ENCODE assay signal across 8 cellular contexts in genomic region chrX:150366951-150367545, GRCh38. TPM values are rescaled to one million over a fixed set of nuclear protein-coding genes. Genes with fewer than 3 reads are reported as not detected.
A peak's percentile ranks its signal among the peaks of the same experiment; 100 is the strongest.
DNase-seq lines count a peak whose midpoint lies in the region; ATAC-seq lines count a peak whose summit lies in the region.

No MANE protein-coding gene starts in this region.

- H3K4me2 ChIP-seq in GM23248 (ENCODE audit: unreplicated experiment), result peak overlapping the region; percentile 98

- H4K20me1 ChIP-seq in GM23248 (ENCODE audit: insufficient read depth), result no peaks in the 10 kb centered on the region

- H3K36me3 ChIP-seq in GM23248 (ENCODE audit: low read depth), result no peaks in the 10 kb centered on the region

- H3K9me2 ChIP-seq in GM23248 (ENCODE audit: insufficient read depth), result no peaks in the 10 kb centered on the region

- in situ Hi-C loops in GM23248 (cut with MboI), result loop anchor here (25.0 kb wide), 1 partner anchor 405 kb away; no protein-coding TSS in a partner anchor

- peak overlapping the region; percentile 85 for H3K9ac ChIP-seq in GM23248

- DNase-seq in GM23248 (peak; percentile 74), immature natural killer cell (no peak), NCI-H748 treated with DMSO at 0.1 percent for 48 hours (lab: John Stamatoyannopoulos, UW) (no peak), mucosa of gallbladder (ENCODE audit: low spot score) (no peak)
- DNase-seq in activated T-helper 2 cell treated with anti-CD3 and anti-CD28 coated beads, Interferon-gamma antibody, Interleukin-2, Interleukin-4, amounts not matched to agents 10 μg/mL and 5 μg/mL and 100 μg/mL, durations not matched to agents 14 hours and 24 hours and 36 hours (ENCODE audit: low spot score), result no peak
- DNase-seq in stimulated activated effector memory CD8-positive, alpha-beta T cell treated with anti-CD3 and anti-CD28 coated beads, Interleukin-12 subunit alpha, Interleukin-12 subunit beta, amount 100 ng/mL, for 72 hours (ENCODE audit: low spot score in 2 of 2), result no peak
- no peak for DNase-seq in stimulated activated naive CD4-positive, alpha-beta T cell treated with Interleukin-2 at 50 U/mL for 16 hours (lab: John Stamatoyannopoulos, UW)

- H3K4me1 ChIP-seq in GM23248 (ENCODE audit: insufficient read depth), result no peaks in the 10 kb centered on the region; the same call in 1 of the 2 replicates

- ATAC-seq in stimulated activated effector memory CD8-positive, alpha-beta T cell treated with anti-CD3 and anti-CD28 coated beads, Interleukin-12 subunit alpha, Interleukin-12 subunit beta, amount 100 ng/mL, for 72 hours, result no peak
- no peak for ATAC-seq in HG02798 (IDR thresholded peaks at IDR 0.05; ENCODE audit: poor library complexity, unreplicated experiment)

- H3K36me3 Mint-ChIP-seq in activated T-helper 2 cell treated with anti-CD3 and anti-CD28 coated beads, Interferon-gamma antibody, Interleukin-2, Interleukin-4, amounts not matched to agents 10 μg/mL and 5 μg/mL and 100 μg/mL, durations not matched to agents 14 hours and 24 hours and 36 hours (ENCODE audit: low read depth), result peaks cover 6% of the 10 kb centered on the region
- H3K36me3 Mint-ChIP-seq in immature natural killer cell, result no peaks in the 10 kb centered on the region
- H3K36me3 Mint-ChIP-seq in stimulated activated effector memory CD8-positive, alpha-beta T cell treated with anti-CD3 and anti-CD28 coated beads, Interleukin-12 subunit alpha, Interleukin-12 subunit beta, amount 100 ng/mL, for 72 hours, result no peaks in the 10 kb centered on the region

- peaks cover 3% of the 10 kb centered on the region for H3K27me3 Mint-ChIP-seq in activated T-helper 2 cell treated with anti-CD3 and anti-CD28 coated beads, Interferon-gamma antibody, Interleukin-2, Interleukin-4, amounts not matched to agents 10 μg/mL and 5 μg/mL and 100 μg/mL, durations not matched to agents 14 hours and 24 hours and 36 hours (ENCODE audit: low read depth)
- H3K27me3 Mint-ChIP-seq in immature natural killer cell (ENCODE audit: low read depth in 3 of 3), result peaks cover 1 to 11% (median 4%) of the 10 kb centered on the region in 3 donors

- peaks cover 52% of the 10 kb centered on the region for H3K79me2 ChIP-seq in GM23248 (ENCODE audit: insufficient read depth)

- intact Hi-C loops in activated T-helper 2 cell treated with anti-CD3 and anti-CD28 coated beads, Interferon-gamma antibody, Interleukin-2, Interleukin-4, amounts not matched to agents 10 μg/mL and 5 μg/mL and 100 μg/mL, durations not matched to agents 14 hours and 24 hours and 36 hours (cut with micrococcal nuclease), result loop anchor here (2.0 to 10.0 kb wide), 3 partner anchors 40 to 862 kb away; partner anchors contain the start of gene IDS

- 1 to 3% methylated on average over 5 of the region's 5 CpGs for WGBS in GM23248 (ENCODE audit: low coverage in 1 of 2, low lambda C conversion rate in 2 of 2, missing lambda C conversion rate in 2 of 2), 2 experiments

- H3K4me3 Mint-ChIP-seq in activated T-helper 2 cell treated with anti-CD3 and anti-CD28 coated beads, Interferon-gamma antibody, Interleukin-2, Interleukin-4, amounts not matched to agents 10 μg/mL and 5 μg/mL and 100 μg/mL, durations not matched to agents 14 hours and 24 hours and 36 hours (ENCODE audit: low read depth), result peak overlapping the region; percentile 76
- H3K4me3 Mint-ChIP-seq in immature natural killer cell, result peak overlapping the region in 3 of 5 donors; percentile 40 to 88 (median 65)
- peak overlapping the region; percentile 91 for H3K4me3 Mint-ChIP-seq in stimulated activated effector memory CD8-positive, alpha-beta T cell treated with anti-CD3 and anti-CD28 coated beads, Interleukin-12 subunit alpha, Interleukin-12 subunit beta, amount 100 ng/mL, for 72 hours

- H3K27me3 ChIP-seq in GM23248 (replicated peaks; ENCODE audit: insufficient read depth), result no peaks in the 10 kb centered on the region

- peak overlapping the region; percentile 89 for H3K4me3 ChIP-seq in GM23248

- H3K9me3 Mint-ChIP-seq in activated T-helper 2 cell treated with anti-CD3 and anti-CD28 coated beads, Interferon-gamma antibody, Interleukin-2, Interleukin-4, amounts not matched to agents 10 μg/mL and 5 μg/mL and 100 μg/mL, durations not matched to agents 14 hours and 24 hours and 36 hours, result no peaks in the 10 kb centered on the region
- H3K9me3 Mint-ChIP-seq in immature natural killer cell, result no peaks in the 10 kb centered on the region
- no peaks in the 10 kb centered on the region for H3K9me3 Mint-ChIP-seq in stimulated activated effector memory CD8-positive, alpha-beta T cell treated with anti-CD3 and anti-CD28 coated beads, Interleukin-12 subunit alpha, Interleukin-12 subunit beta, amount 100 ng/mL, for 72 hours

- peaks cover 9% of the 10 kb centered on the region; the same call in 1 of the 2 replicates for H3F3A ChIP-seq in GM23248 (ENCODE audit: insufficient read depth)

- peaks cover 17% of the 10 kb centered on the region for H3K4me1 Mint-ChIP-seq in activated T-helper 2 cell treated with anti-CD3 and anti-CD28 coated beads, Interferon-gamma antibody, Interleukin-2, Interleukin-4, amounts not matched to agents 10 μg/mL and 5 μg/mL and 100 μg/mL, durations not matched to agents 14 hours and 24 hours and 36 hours (ENCODE audit: low read depth)
- peaks cover 17 to 23% of the 10 kb centered on the region in 2 donors for H3K4me1 Mint-ChIP-seq in immature natural killer cell
- peaks cover 13% of the 10 kb centered on the region for H3K4me1 Mint-ChIP-seq in stimulated activated effector memory CD8-positive, alpha-beta T cell treated with anti-CD3 and anti-CD28 coated beads, Interleukin-12 subunit alpha, Interleukin-12 subunit beta, amount 100 ng/mL, for 72 hours

- H3K9me3 ChIP-seq in GM23248 (ENCODE audit: low read depth), result no peaks in the 10 kb centered on the region

- peak overlapping the region; percentile 90 for H3K27ac ChIP-seq in GM23248

- H3K27ac Mint-ChIP-seq in activated T-helper 2 cell treated with anti-CD3 and anti-CD28 coated beads, Interferon-gamma antibody, Interleukin-2, Interleukin-4, amounts not matched to agents 10 μg/mL and 5 μg/mL and 100 μg/mL, durations not matched to agents 14 hours and 24 hours and 36 hours, result peak overlapping the region; percentile 84
- no peak overlapping the region for H3K27ac Mint-ChIP-seq in immature natural killer cell
- H3K27ac Mint-ChIP-seq in stimulated activated effector memory CD8-positive, alpha-beta T cell treated with anti-CD3 and anti-CD28 coated beads, Interleukin-12 subunit alpha, Interleukin-12 subunit beta, amount 100 ng/mL, for 72 hours, result no peak overlapping the region

- H2AFZ ChIP-seq in GM23248, result peak overlapping the region; percentile 62; the same call in 1 of the 2 replicates

RNA-seq across cellular contexts. Expression of gene MAMLD1, which starts 3.9 kb away (rescaled TPM):
- total RNA-seq in GM23248 (2014; rRNA removed; shearing (Covaris generic)), result 4.1 and 23.1 TPM in 2 replicates
- polyA plus RNA-seq in GM23248 (2016; fragmentation: Nextera tagmentation; extraction: Ambion mirVana), result 9.0 and 10.1 TPM in 2 replicates
- 12.9 and 18.4 TPM in 2 replicates for total RNA-seq in activated T-helper 2 cell treated with anti-CD3 and anti-CD28 coated beads, Interferon-gamma antibody, Interleukin-2, Interleukin-4, amounts not matched to agents 10 μg/mL and 5 μg/mL and 100 μg/mL, durations not matched to agents 14 hours and 24 hours and 36 hours
- under 1 TPM in 1 of 3 donors, not detected in 2; 0.61 TPM for polyA plus RNA-seq in immature natural killer cell
- 1.9 TPM for total RNA-seq in mucosa of gallbladder
